In genomic region chr5:14475013-14475412, GRCh38 we compare ENCODE assay signal across 18 cellular contexts.
A peak's percentile ranks its signal among the peaks of the same experiment; 100 is the strongest.
DNase-seq lines count a peak whose midpoint lies in the region; ATAC-seq and TF ChIP-seq lines count a peak whose summit lies in the region.
"Had no signal": no experiment of that assay in that cellular context is flagged by ENCODE, and none has a peak within 500 bp of the region (broad histone marks: within the 10 kb centered on the region; RNA-seq: fewer than 3 reads in every experiment).

No MANE protein-coding gene starts in this region.

- TF ChIP-seq CTCF in MCF 10A (IDR thresholded peaks at IDR 0.05; ENCODE audit: unreplicated experiment) (no peak), breast epithelium (IDR thresholded peaks at IDR 0.05) (no peak), chondrocyte (IDR thresholded peaks at IDR 0.05) (no peak), upper lobe of right lung (IDR thresholded peaks at IDR 0.05) (no peak), heart left ventricle (IDR thresholded peaks at IDR 0.05) (no peak)

- H3K27ac ChIP-seq in breast epithelium (no peak overlapping the region), upper lobe of right lung (no peak overlapping the region), heart left ventricle (no peak overlapping the region)
- H3K27ac ChIP-seq: 22Rv1, BLaER1 had no signal

- H3K4me1 Mint-ChIP-seq in MCF 10A (ENCODE audit: insufficient read depth, unreplicated experiment) (peaks cover 8% of the 10 kb centered on the region), chondrocyte (ENCODE audit: low read depth) (no peaks in the 10 kb centered on the region), memory B cell (no peaks in the 10 kb centered on the region)
- peaks cover 11% of the 10 kb centered on the region for H3K4me1 Mint-ChIP-seq in activated naive CD8-positive, alpha-beta T cell treated with anti-CD3 and anti-CD28 coated beads for 36 hours
- H3K4me1 Mint-ChIP-seq: CD8-positive, alpha-beta memory T cell had no signal

- H3K9me3 Mint-ChIP-seq in MCF 10A (ENCODE audit: unreplicated experiment) (no peaks in the 10 kb centered on the region), chondrocyte (ENCODE audit: low read depth) (no peaks in the 10 kb centered on the region), memory B cell (no peaks in the 10 kb centered on the region)
- no peaks in the 10 kb centered on the region for H3K9me3 Mint-ChIP-seq in activated naive CD8-positive, alpha-beta T cell treated with anti-CD3 and anti-CD28 coated beads for 36 hours
- H3K9me3 Mint-ChIP-seq: CD8-positive, alpha-beta memory T cell had no signal

- no peak for TF ChIP-seq POLR2A in breast epithelium (IDR thresholded peaks at IDR 0.05)
- TF ChIP-seq POLR2A in heart left ventricle (IDR thresholded peaks at IDR 0.05): no peak

- no peak for ATAC-seq in memory B cell (ENCODE audit: low read depth)
- ATAC-seq in upper lobe of right lung: peak; percentile 81
- no peak for ATAC-seq in heart left ventricle

- 89 to 96% (median 94%) methylated on average over 4 of the region's 4 CpGs for WGBS in heart left ventricle, 4 donors

- peaks cover 5% of the 10 kb centered on the region for H3K36me3 ChIP-seq in breast epithelium
- peaks cover 95% of the 10 kb centered on the region for H3K36me3 ChIP-seq in upper lobe of right lung
- peaks cover 0 to 100% (median 91%) of the 10 kb centered on the region in 9 donors for H3K36me3 ChIP-seq in heart left ventricle

- peak overlapping the region; percentile 77 for H3K27ac Mint-ChIP-seq in MCF 10A (ENCODE audit: low read depth, unreplicated experiment)
- H3K27ac Mint-ChIP-seq in chondrocyte (ENCODE audit: unreplicated experiment): peak overlapping the region; percentile 2
- peak overlapping the region; percentile 62 for H3K27ac Mint-ChIP-seq in memory B cell
- no peak overlapping the region for H3K27ac Mint-ChIP-seq in activated naive CD8-positive, alpha-beta T cell treated with anti-CD3 and anti-CD28 coated beads for 36 hours
- H3K27ac Mint-ChIP-seq: CD8-positive, alpha-beta memory T cell had no signal

- H3K4me3 ChIP-seq in breast epithelium (no peak overlapping the region), upper lobe of right lung (no peak overlapping the region), heart left ventricle (no peak overlapping the region)
- H3K4me3 ChIP-seq: BLaER1 had no signal

- H3K9me3 ChIP-seq in breast epithelium: no peaks in the 10 kb centered on the region
- no peaks in the 10 kb centered on the region for H3K9me3 ChIP-seq in upper lobe of right lung
- no peaks in the 10 kb centered on the region for H3K9me3 ChIP-seq in heart left ventricle
- H3K9me3 ChIP-seq: BLaER1 had no signal

- H3K4me1 ChIP-seq in breast epithelium: no peaks in the 10 kb centered on the region
- no peaks in the 10 kb centered on the region for H3K4me1 ChIP-seq in upper lobe of right lung
- H3K4me1 ChIP-seq in heart left ventricle: peaks cover 0 to 5% (median 0%) of the 10 kb centered on the region in 12 donors

- CTCF ChIA-PET in MCF 10A (lab: Yijun Ruan, JAX): interaction anchor here (0.6 to 3.2 kb wide), 8 partner anchors 14 to 503 kb away, joined by 3 to 25 read pairs (median 3); no protein-coding TSS in a partner anchor

- DNase-seq in MCF 10A (ENCODE audit: unreplicated experiment) (peak; percentile 52), breast epithelium (ENCODE audit: low spot score in 2 of 2) (no peak), chondrocyte (ENCODE audit: low spot score) (no peak), memory B cell (ENCODE audit: low spot score in 2 of 2) (no peak), upper lobe of right lung (no peak), heart left ventricle (no peak), globus pallidus (ENCODE audit: low spot score) (no peak)
- no peak for DNase-seq in activated naive CD8-positive, alpha-beta T cell treated with anti-CD3 and anti-CD28 coated beads for 36 hours
- DNase-seq: CD8-positive, alpha-beta memory T cell; DMS 273 treated with DMSO at 0.1 percent for 48 hours; H7; Karpas-422; NCI-H1417; NCI-H1930; NCI-H2171; NCI-H446 treated with DMSO at 0.1 percent for 48 hours had no signal

- H3K4me3 Mint-ChIP-seq in MCF 10A (ENCODE audit: unreplicated experiment): no peak overlapping the region
- no peak overlapping the region for H3K4me3 Mint-ChIP-seq in chondrocyte (ENCODE audit: unreplicated experiment)
- H3K4me3 Mint-ChIP-seq in memory B cell: no peak overlapping the region
- H3K4me3 Mint-ChIP-seq in activated naive CD8-positive, alpha-beta T cell treated with anti-CD3 and anti-CD28 coated beads for 36 hours: no peak overlapping the region
- H3K4me3 Mint-ChIP-seq: CD8-positive, alpha-beta memory T cell had no signal

- POLR2A ChIA-PET in MCF 10A (lab: Yijun Ruan, JAX): interaction anchor here (1.2 kb wide), 1 partner anchor 12 kb away, joined by 3 read pairs; no protein-coding TSS in a partner anchor

- intact Hi-C loops in MCF 10A (cut with micrococcal nuclease): no loop called here
- intact Hi-C loops in breast epithelium (cut with DNase I; ENCODE audit: low total_unique reads): no loop called here
- intact Hi-C loops in upper lobe of right lung (cut with DNase I): no loop called here
- intact Hi-C loops in heart left ventricle (cut with DNase I): no loop called here

- BruUV-seq in MCF 10A (replicated peaks; lab: Mats Ljungman, UMichigan): no TSS peak

- H3K27me3 ChIP-seq in breast epithelium: no peaks in the 10 kb centered on the region
- no peaks in the 10 kb centered on the region for H3K27me3 ChIP-seq in upper lobe of right lung
- H3K27me3 ChIP-seq in heart left ventricle: no peaks in the 10 kb centered on the region
- H3K27me3 ChIP-seq: BLaER1 had no signal

- H3K36me3 Mint-ChIP-seq in MCF 10A (ENCODE audit: insufficient read depth, unreplicated experiment) (peaks cover 68% of the 10 kb centered on the region), chondrocyte (ENCODE audit: low read depth) (peaks cover 38% of the 10 kb centered on the region), memory B cell (peaks cover 29% of the 10 kb centered on the region)
- H3K36me3 Mint-ChIP-seq in activated naive CD8-positive, alpha-beta T cell treated with anti-CD3 and anti-CD28 coated beads for 36 hours: peaks cover 6% of the 10 kb centered on the region
- H3K36me3 Mint-ChIP-seq: CD8-positive, alpha-beta memory T cell had no signal

- no peaks in the 10 kb centered on the region for H3K27me3 Mint-ChIP-seq in MCF 10A (ENCODE audit: insufficient read depth, unreplicated experiment)
- no peaks in the 10 kb centered on the region for H3K27me3 Mint-ChIP-seq in chondrocyte (ENCODE audit: low read depth)
- no peaks in the 10 kb centered on the region for H3K27me3 Mint-ChIP-seq in memory B cell
- no peaks in the 10 kb centered on the region for H3K27me3 Mint-ChIP-seq in activated naive CD8-positive, alpha-beta T cell treated with anti-CD3 and anti-CD28 coated beads for 36 hours
